In the genomic region with DNA sequence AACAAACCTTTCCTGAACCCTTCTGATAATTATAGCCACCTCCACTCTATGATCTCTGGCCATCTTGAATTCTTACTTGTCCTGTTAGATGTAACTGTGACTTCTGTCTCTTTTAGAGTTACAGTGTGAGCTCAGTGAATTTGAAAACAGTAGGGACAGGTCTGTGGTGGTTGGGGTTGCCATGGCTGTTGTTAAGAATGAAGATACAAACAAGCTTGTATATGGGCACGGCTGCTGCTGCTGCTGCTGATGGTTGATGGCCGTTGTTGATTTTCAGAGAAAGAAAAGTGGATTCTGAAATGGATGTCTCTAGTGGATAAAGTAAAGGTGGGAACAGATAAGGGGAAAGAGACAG, we compare ENCODE assay signal across 19 cellular contexts.
A peak's percentile ranks its signal among the peaks of the same experiment; 100 is the strongest.
DNase-seq lines count a peak whose midpoint lies in the region; ATAC-seq and TF ChIP-seq lines count a peak whose summit lies in the region.
"Had no signal": no experiment of that assay in that cellular context is flagged by ENCODE, and none has a peak within 500 bp of the region (broad histone marks: within the 10 kb centered on the region; RNA-seq: fewer than 3 reads in every experiment).

No MANE protein-coding gene starts in this region.

- H3K36me3 Mint-ChIP-seq in nephron (ENCODE audit: low read depth) = no peaks in the 10 kb centered on the region
- H3K36me3 Mint-ChIP-seq: naive B cell had no signal

- H3K36me3 ChIP-seq in right atrium auricular region = no peaks in the 10 kb centered on the region
- H3K36me3 ChIP-seq: left lung had no signal

- intact Hi-C loops in Right ventricle myocardium inferior (cut with DNase I) = no loop called here

- no peaks in the 10 kb centered on the region for H3K27me3 Mint-ChIP-seq in nephron (ENCODE audit: low read depth)

- H3K27me3 ChIP-seq in right atrium auricular region = no peaks in the 10 kb centered on the region
- H3K27me3 ChIP-seq: left lung had no signal

- H3K27ac ChIP-seq in right atrium auricular region (peak overlapping the region; percentile 24 to 25), caudate nucleus (ENCODE audit: low read depth, low read length) (peak overlapping the region; percentile 15)
- H3K27ac ChIP-seq: left lung had no signal

- peaks cover 0 to 99% of the 10 kb centered on the region in 2 donors for H3K4me1 ChIP-seq in right atrium auricular region

- H3K4me3 Mint-ChIP-seq in nephron = no peak overlapping the region
- H3K4me3 Mint-ChIP-seq: naive B cell had no signal

- ATAC-seq in Right ventricle myocardium inferior = no peak
- no peak for ATAC-seq in HG03565 (IDR thresholded peaks at IDR 0.05; ENCODE audit: unreplicated experiment)
- no peak for ATAC-seq in activated CD4-positive, CD25-positive, alpha-beta regulatory T cell treated with anti-CD3 and anti-CD28 coated beads, Interleukin-2, amount 50 U/mL, for 24 hours
- ATAC-seq: left lung had no signal

- H3K4me3 ChIP-seq in right atrium auricular region = no peak overlapping the region
- H3K4me3 ChIP-seq: left lung had no signal

- no peaks in the 10 kb centered on the region for H3K9me3 Mint-ChIP-seq in nephron
- H3K9me3 Mint-ChIP-seq: naive B cell had no signal

- peaks cover 85% of the 10 kb centered on the region for H3K4me1 Mint-ChIP-seq in nephron

- no peaks in the 10 kb centered on the region for H3K9me3 ChIP-seq in right atrium auricular region
- H3K9me3 ChIP-seq: left lung had no signal

- DNase-seq in right atrium auricular region (ENCODE audit: low spot score) = no peak
- DNase-seq in Right ventricle myocardium inferior (ENCODE audit: missing footprints) = no peak
- no peak for DNase-seq in caudate nucleus (lab: John Stamatoyannopoulos, UW)
- DNase-seq in middle frontal gyrus (ENCODE audit: extremely low spot score, low spot score) = no peak
- DNase-seq in amniotic stem cell (lab: John Stamatoyannopoulos, UW) = no peak
- DNase-seq: activated CD4-positive, alpha-beta T cell treated with anti-CD3 and anti-CD28 coated beads, Interleukin-2, amount 50 U/mL, for 1 hour; activated naive CD4-positive, alpha-beta T cell treated with anti-CD3 and anti-CD28 coated beads, Interleukin-2, amount 50 U/mL, for 16 hours; dermis blood vessel endothelial cell; DMS 273 treated with DMSO at 0.1 percent for 48 hours; left lung; naive B cell; NCI-H2107; NCI-H510A; RPMI8226; stimulated activated CD4-positive, alpha-beta T cell treated with anti-CD3 and anti-CD28 coated beads, Interleukin-4, amount 100 ng/mL, for 24 hours; SW 1271 had no signal

- H3K27ac Mint-ChIP-seq in nephron = peak overlapping the region; percentile 55 to 96 (median 70)

- TF ChIP-seq CTCF in right atrium auricular region (IDR thresholded peaks at IDR 0.05) (no peak), nephron (IDR thresholded peaks at IDR 0.05; ENCODE audit: unreplicated experiment in 3 of 3) (no peak)
